Comparison of ENCODE assay signal across 8 cellular contexts in genomic region chr21:46284077-46284644, GRCh38. TPM values are rescaled to one million over a fixed set of nuclear protein-coding genes. Genes with fewer than 3 reads are reported as not detected.
DNase-seq lines count a peak whose midpoint lies in the region; ATAC-seq lines count a peak whose summit lies in the region.

No MANE protein-coding gene starts in this region.

- H3K4me2 ChIP-seq in BLaER1 (peak overlapping the region; percentile 93), mesenchymal stem cell (ENCODE audit: low read length, poor library complexity, severe bottlenecking) (peak overlapping the region; percentile 38)

- no peak overlapping the region for H3K4ac ChIP-seq in mesenchymal stem cell (ENCODE audit: low read depth in 1 of 2, low read length in 2 of 2)

- no peak overlapping the region for H4K91ac ChIP-seq in mesenchymal stem cell (ENCODE audit: low read length)

- H3K27me3 Mint-ChIP-seq in activated CD4-positive, alpha-beta memory T cell treated with anti-CD3 and anti-CD28 coated beads, Interleukin-2, amount 10 ng/mL, durations not matched to agents 7 days and 5 days = no peaks in the 10 kb centered on the region

- peak overlapping the region; percentile 81 for H3K27ac Mint-ChIP-seq in activated CD4-positive, alpha-beta memory T cell treated with anti-CD3 and anti-CD28 coated beads, Interleukin-2, amount 10 ng/mL, durations not matched to agents 7 days and 5 days

- peak overlapping the region; percentile 97 for H3K4me3 Mint-ChIP-seq in activated CD4-positive, alpha-beta memory T cell treated with anti-CD3 and anti-CD28 coated beads, Interleukin-2, amount 10 ng/mL, durations not matched to agents 7 days and 5 days

- H2BK120ac ChIP-seq in mesenchymal stem cell (ENCODE audit: low read depth, low read length) = no peak overlapping the region

- H3K9ac ChIP-seq in BLaER1 = peak overlapping the region; percentile 99
- H3K9ac ChIP-seq in mesenchymal stem cell (ENCODE audit: low read length) = peak overlapping the region; percentile 96

- no peaks in the 10 kb centered on the region for H3K9me3 Mint-ChIP-seq in activated CD4-positive, alpha-beta memory T cell treated with anti-CD3 and anti-CD28 coated beads, Interleukin-2, amount 10 ng/mL, durations not matched to agents 7 days and 5 days

- H3K27me3 ChIP-seq in BLaER1 (no peaks in the 10 kb centered on the region), mesenchymal stem cell (ENCODE audit: control insufficient read depth in 1 of 2, insufficient read depth in 1 of 2, low read length in 2 of 2) (no peaks in the 10 kb centered on the region)

- H3K79me1 ChIP-seq in mesenchymal stem cell (replicated peaks; ENCODE audit: low read length, poor library complexity, severe bottlenecking) = peaks cover 23% of the 10 kb centered on the region

- CTCF ChIA-PET in activated CD4-positive, alpha-beta memory T cell treated with anti-CD3 and anti-CD28 coated beads, Interleukin-2, amount 10 ng/mL, durations not matched to agents 7 days and 5 days (lab: Charles Lee) = interaction anchor here (0.9 to 2.4 kb wide), 4 partner anchors 19 to 140 kb away, joined by 3 to 13 read pairs (median 3); no protein-coding TSS in a partner anchor

- no peak overlapping the region for H2BK15ac ChIP-seq in mesenchymal stem cell (ENCODE audit: low read depth, poor library complexity, severe bottlenecking)

- H3K18ac ChIP-seq in mesenchymal stem cell (ENCODE audit: low read depth in 1 of 2, low read length in 2 of 2) = no peak overlapping the region

- H3K4me3 ChIP-seq in BLaER1 = peak overlapping the region; percentile 99; the same call in 1 of the 2 replicates
- H3K4me3 ChIP-seq in mesenchymal stem cell (ENCODE audit: insufficient read depth in 1 of 2, low read depth in 1 of 2, low read length in 2 of 2) = peak overlapping the region in 1 of 2 experiments; percentile 85

- H3K4me1 Mint-ChIP-seq in activated CD4-positive, alpha-beta memory T cell treated with anti-CD3 and anti-CD28 coated beads, Interleukin-2, amount 10 ng/mL, durations not matched to agents 7 days and 5 days = peaks cover 58% of the 10 kb centered on the region

- 0 out of 2 replicates have a peak overlapping the region, but pooled peaks have one; percentile 4 for H3K27ac ChIP-seq in BLaER1
- H3K27ac ChIP-seq in mesenchymal stem cell (ENCODE audit: low read length, poor library complexity, severe bottlenecking) = no peak overlapping the region

- peaks cover 61% of the 10 kb centered on the region for H3K36me3 Mint-ChIP-seq in activated CD4-positive, alpha-beta memory T cell treated with anti-CD3 and anti-CD28 coated beads, Interleukin-2, amount 10 ng/mL, durations not matched to agents 7 days and 5 days (ENCODE audit: low read depth)

- H3K14ac ChIP-seq in mesenchymal stem cell (ENCODE audit: low read length in 2 of 2) = no peak overlapping the region

- no peak overlapping the region for H2BK12ac ChIP-seq in mesenchymal stem cell (ENCODE audit: low read length in 2 of 2)

- H3K9me3 ChIP-seq in BLaER1 = no peaks in the 10 kb centered on the region
- H3K9me3 ChIP-seq in mesenchymal stem cell (ENCODE audit: control insufficient read depth, low read length) = no peaks in the 10 kb centered on the region

- H2AK5ac ChIP-seq in mesenchymal stem cell (ENCODE audit: low read length, severe bottlenecking) = no peak overlapping the region

- POLR2A ChIA-PET in activated CD4-positive, alpha-beta memory T cell treated with anti-CD3 and anti-CD28 coated beads, Interleukin-2, amount 10 ng/mL, durations not matched to agents 7 days and 5 days (lab: Charles Lee) = interaction anchor here (0.8 to 3.3 kb wide), 9 partner anchors 9 to 141 kb away, joined by 3 to 37 read pairs (median 6); partner anchors contain the start of gene C21orf58

- no peak overlapping the region for H2BK5ac ChIP-seq in mesenchymal stem cell (ENCODE audit: low read depth, low read length, poor library complexity, severe bottlenecking)

- H3K36me3 ChIP-seq in BLaER1 = peaks cover 52% of the 10 kb centered on the region
- peaks cover 27 to 52% of the 10 kb centered on the region in 2 experiments for H3K36me3 ChIP-seq in mesenchymal stem cell (ENCODE audit: control insufficient read depth in 1 of 2, insufficient read depth in 2 of 2, low read depth in 1 of 2, low read length in 2 of 2)

- H3K23ac ChIP-seq in mesenchymal stem cell (ENCODE audit: low read length in 2 of 2) = no peak overlapping the region

- H2AFZ ChIP-seq in mesenchymal stem cell (ENCODE audit: low read depth, low read length) = no peak overlapping the region

- peaks cover 67% of the 10 kb centered on the region for H4K20me1 ChIP-seq in BLaER1

- peak overlapping the region; percentile 66 for H4K8ac ChIP-seq in mesenchymal stem cell (ENCODE audit: low read length)

- DNase-seq in HT-29 (ENCODE audit: low spot score) (peak; percentile 62), mesenchymal stem cell (no peak), SKM-1 treated with dmso at 0.1 percent for 144 hours (lab: John Stamatoyannopoulos, UW; ENCODE audit: unreplicated experiment) (no peak), NCI-H1105 (lab: John Stamatoyannopoulos, UW) (no peak), cerebellar nuclear complex (lab: John Stamatoyannopoulos, UW) (no peak)
- no peak for DNase-seq in activated CD4-positive, alpha-beta memory T cell treated with anti-CD3 and anti-CD28 coated beads, Interleukin-2, amount 10 ng/mL, durations not matched to agents 7 days and 5 days

- H3K4me1 ChIP-seq in BLaER1 (peaks cover 55% of the 10 kb centered on the region), mesenchymal stem cell (ENCODE audit: control insufficient read depth, insufficient read depth, low read depth, low read length) (peaks cover 13% of the 10 kb centered on the region)

- WGBS in mesenchymal stem cell = 87% methylated on average over 14 of the region's 15 CpGs

- ATAC-seq in HG03460 (IDR thresholded peaks at IDR 0.05; ENCODE audit: unreplicated experiment) = no peak

RNA-seq across cellular contexts. Expression of gene MCM3AP, which starts 1.2 kb away (rescaled TPM):
- total RNA-seq in HT-29 (2014; rRNA removed; shearing (Covaris generic)) = 75.9 and 115 TPM in 2 replicates
- 100 to 1,000 TPM; 109 to 121 TPM for total RNA-seq in activated CD4-positive, alpha-beta memory T cell treated with anti-CD3 and anti-CD28 coated beads, Interleukin-2, amount 10 ng/mL, durations not matched to agents 7 days and 5 days
- 33.7 TPM for polyA plus RNA-seq in mesenchymal stem cell (2013, experiment 1 of 2)
- 32.9 TPM for polyA plus RNA-seq in mesenchymal stem cell (2013, experiment 2 of 2)

RNA-seq across cellular contexts. Expression of gene YBEY, which starts 2.0 kb away (rescaled TPM):
- total RNA-seq in HT-29 (2014; rRNA removed; shearing (Covaris generic)) = 9.4 and 10.5 TPM in 2 replicates
- 10 to 100 TPM; 10.8 to 12.1 TPM for total RNA-seq in activated CD4-positive, alpha-beta memory T cell treated with anti-CD3 and anti-CD28 coated beads, Interleukin-2, amount 10 ng/mL, durations not matched to agents 7 days and 5 days
- 14.6 TPM for polyA plus RNA-seq in mesenchymal stem cell (2013, experiment 1 of 2)
- polyA plus RNA-seq in mesenchymal stem cell (2013, experiment 2 of 2) = 15.5 TPM

RNA-seq across cellular contexts. Expression of gene C21orf58, which starts 39.5 kb away (rescaled TPM):
- total RNA-seq in HT-29 (2014; rRNA removed; shearing (Covaris generic)) = 14.7 and 17.2 TPM in 2 replicates
- 10 to 100 TPM; 47.7 to 49.4 TPM for total RNA-seq in activated CD4-positive, alpha-beta memory T cell treated with anti-CD3 and anti-CD28 coated beads, Interleukin-2, amount 10 ng/mL, durations not matched to agents 7 days and 5 days
- 2.0 TPM for polyA plus RNA-seq in mesenchymal stem cell (2013, experiment 1 of 2)
- 1.7 TPM for polyA plus RNA-seq in mesenchymal stem cell (2013, experiment 2 of 2)

RNA-seq across cellular contexts. Expression of gene PCNT, which starts 39.8 kb away (rescaled TPM):
- 33.9 and 51.3 TPM in 2 replicates for total RNA-seq in HT-29 (2014; rRNA removed; shearing (Covaris generic))
- total RNA-seq in activated CD4-positive, alpha-beta memory T cell treated with anti-CD3 and anti-CD28 coated beads, Interleukin-2, amount 10 ng/mL, durations not matched to agents 7 days and 5 days = 10 to 100 TPM; 63.7 to 63.9 TPM
- polyA plus RNA-seq in mesenchymal stem cell (2013, experiment 1 of 2) = 6.7 TPM
- polyA plus RNA-seq in mesenchymal stem cell (2013, experiment 2 of 2) = 5.3 TPM

RNA-seq across cellular contexts. Expression of gene LSS, which starts 55.6 kb away (rescaled TPM):
- total RNA-seq in HT-29 (2014; rRNA removed; shearing (Covaris generic)) = 95.6 and 109 TPM in 2 replicates
- 10 to 100 TPM; 54.7 to 56.1 TPM for total RNA-seq in activated CD4-positive, alpha-beta memory T cell treated with anti-CD3 and anti-CD28 coated beads, Interleukin-2, amount 10 ng/mL, durations not matched to agents 7 days and 5 days
- polyA plus RNA-seq in mesenchymal stem cell (2013, experiment 1 of 2) = 120 TPM
- polyA plus RNA-seq in mesenchymal stem cell (2013, experiment 2 of 2) = 119 TPM
